Comparison of ENCODE assay signal across 18 cellular contexts in the genomic region with DNA sequence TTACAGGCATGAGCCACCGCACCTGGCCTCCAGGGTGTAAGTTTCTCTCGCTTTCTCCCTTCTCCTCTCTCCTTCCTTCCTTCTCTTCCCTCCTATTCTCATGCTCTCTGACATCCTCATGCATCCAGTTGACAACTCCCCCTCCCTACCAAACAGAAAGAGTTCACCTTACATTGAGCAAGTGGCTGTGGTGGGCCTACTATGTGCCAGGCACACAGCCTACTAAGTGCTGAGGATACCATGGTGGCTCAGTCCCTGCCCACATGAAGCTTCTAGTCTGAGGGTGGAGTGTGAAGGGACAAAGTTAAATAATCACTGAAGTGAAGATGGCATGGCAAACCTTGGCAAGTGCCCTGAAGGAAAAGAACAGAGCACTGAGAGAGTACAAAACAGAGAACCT. TPM values are rescaled to one million over a fixed set of nuclear protein-coding genes. Genes with fewer than 3 reads are reported as not detected.
DNase-seq lines count a peak whose midpoint lies in the region; ATAC-seq, FAIRE-seq and TF ChIP-seq lines count a peak whose summit lies in the region.
"Had no signal": no experiment of that assay in that cellular context is flagged by ENCODE, and none has a peak within 500 bp of the region (broad histone marks: within the 10 kb centered on the region; RNA-seq: fewer than 3 reads in every experiment).

No MANE protein-coding gene starts in this region.

- H3K27me3 ChIP-seq in HepG2 (ENCODE audit: control insufficient read depth in 1 of 2, insufficient read depth in 2 of 2, low read length in 2 of 2): peaks cover 0 to 1% of the 10 kb centered on the region in 2 experiments; a peak in 1 of 5 replicates
- H3K27me3 ChIP-seq in right lobe of liver: no peaks in the 10 kb centered on the region
- H3K27me3 ChIP-seq in K562 (ENCODE audit: control insufficient read depth in 2 of 2, insufficient read depth in 2 of 2, low read length in 2 of 2): peaks cover 21 to 47% of the 10 kb centered on the region in 2 experiments
- no peaks in the 10 kb centered on the region for H3K27me3 ChIP-seq in neural progenitor cell

- ATAC-seq in HepG2: no peak
- ATAC-seq in right lobe of liver: no peak
- no peak for ATAC-seq in K562
- ATAC-seq in natural killer cell: no peak
- ATAC-seq: CD8-positive, alpha-beta T cell had no signal

- POLR2A ChIA-PET in HepG2 (lab: Yijun Ruan, JAX) (interaction anchor here (1.3 kb wide), 1 partner anchor 12 kb away, joined by 4 read pairs; no protein-coding TSS in a partner anchor), K562 (lab: Yijun Ruan, JAX) (no interaction called here)

- 95% methylated on average over 2 of the region's 2 CpGs for WGBS in HepG2 (ENCODE audit: low lambda C conversion rate)
- WGBS in right lobe of liver (ENCODE audit: insufficient coverage, low coverage, low lambda C conversion rate, missing lambda C conversion rate): 88% methylated on average over 2 of the region's 2 CpGs
- WGBS in K562 (ENCODE audit: insufficient coverage, low coverage, missing lambda C conversion rate): 18% methylated on average over 2 of the region's 2 CpGs

- H3K4me1 ChIP-seq in HepG2 (ENCODE audit: insufficient read depth, low read length): peaks cover 64% of the 10 kb centered on the region
- no peaks in the 10 kb centered on the region for H3K4me1 ChIP-seq in right lobe of liver
- no peaks in the 10 kb centered on the region for H3K4me1 ChIP-seq in K562 (replicated peaks in 1 of 2; ENCODE audit: control insufficient read depth in 2 of 2, insufficient read depth in 2 of 2, low read length in 2 of 2)
- H3K4me1 ChIP-seq in neural progenitor cell: peaks cover 9% of the 10 kb centered on the region

- no TSS peak for BruUV-seq in HepG2 (replicated peaks; lab: Mats Ljungman, UMichigan)
- no TSS peak for BruUV-seq in K562 (replicated peaks; lab: Mats Ljungman, UMichigan)

- H4K20me1 ChIP-seq in HepG2 (ENCODE audit: insufficient read depth, low read length) (no peaks in the 10 kb centered on the region), K562 (replicated peaks; ENCODE audit: control insufficient read depth, insufficient read depth, low read length) (peaks cover 3% of the 10 kb centered on the region), neural progenitor cell (ENCODE audit: low read depth) (no peaks in the 10 kb centered on the region)
- H4K20me1 ChIP-seq: BLaER1 had no signal

- H3K9ac ChIP-seq in HepG2 (ENCODE audit: insufficient read depth, low read depth, low read length) (no peak overlapping the region), K562 (ENCODE audit: insufficient read depth in 1 of 2, low read depth in 2 of 2, low read length in 2 of 2) (no peak overlapping the region), neural progenitor cell (no peak overlapping the region)
- H3K9ac ChIP-seq: BLaER1, GM23248 had no signal

- in situ Hi-C loops in HepG2 (cut with HindIII; ENCODE audit: extremely low pct_ligation_motif_present, low pct_unique_long_range_greater_than_20kb): no loop called here
- in situ Hi-C loops in K562 (cut with MboI): no loop called here

- H3F3A ChIP-seq in neural progenitor cell (ENCODE audit: low read depth): peaks cover 4% of the 10 kb centered on the region

- TF ChIP-seq RAD21 in HepG2 (CRISPR knock-in tag; IDR thresholded peaks at IDR 0.05): no peak
- TF ChIP-seq RAD21 in K562 (CRISPR knock-in tag; conservative IDR thresholded peaks at IDR 0.05 in 1 of 2, IDR thresholded peaks at IDR 0.05 in 1 of 2): no peak

- TF ChIP-seq CTCF in HepG2 (CRISPR knock-in tag; IDR thresholded peaks at IDR 0.05) (no peak), right lobe of liver (IDR thresholded peaks at IDR 0.05) (no peak), K562 (IDR thresholded peaks at IDR 0.05 in 2 of 3, conservative IDR thresholded peaks at IDR 0.05 in 1 of 3; ENCODE audit: insufficient read depth in 2 of 3, low read depth in 1 of 3, low read length in 3 of 3) (no peak), neural progenitor cell (IDR thresholded peaks at IDR 0.05) (no peak), natural killer cell (IDR thresholded peaks at IDR 0.05) (no peak)

- no peaks in the 10 kb centered on the region for H3K9me3 ChIP-seq in HepG2 (ENCODE audit: low read length)
- no peaks in the 10 kb centered on the region for H3K9me3 ChIP-seq in right lobe of liver
- H3K9me3 ChIP-seq in K562 (replicated peaks; ENCODE audit: control insufficient read depth, insufficient read depth, low read depth, low read length): no peaks in the 10 kb centered on the region; the same call in 1 of the 2 replicates
- H3K9me3 ChIP-seq in neural progenitor cell (ENCODE audit: low read depth): no peaks in the 10 kb centered on the region
- H3K9me3 ChIP-seq: BLaER1, Caco-2 had no signal

- H3K79me2 ChIP-seq in HepG2 (ENCODE audit: insufficient read depth, low read length): no peaks in the 10 kb centered on the region
- H3K79me2 ChIP-seq in K562 (ENCODE audit: control insufficient read depth, insufficient read depth, low read length): no peaks in the 10 kb centered on the region
- no peaks in the 10 kb centered on the region for H3K79me2 ChIP-seq in neural progenitor cell (ENCODE audit: low read depth)

- H3K36me3 ChIP-seq in HepG2 (replicated peaks in 1 of 2; ENCODE audit: control insufficient read depth in 1 of 2, insufficient read depth in 2 of 2, low read length in 2 of 2): no peaks in the 10 kb centered on the region
- H3K36me3 ChIP-seq in right lobe of liver: no peaks in the 10 kb centered on the region
- no peaks in the 10 kb centered on the region for H3K36me3 ChIP-seq in K562 (ENCODE audit: control insufficient read depth, insufficient read depth, low read length)
- no peaks in the 10 kb centered on the region for H3K36me3 ChIP-seq in neural progenitor cell
- H3K36me3 ChIP-seq: BLaER1 had no signal

- DNase-seq in HepG2 (ENCODE audit: low spot score) (no peak), right lobe of liver (no peak), K562 (ENCODE audit: extremely low read depth in 1 of 4, low spot score in 3 of 4) (no peak), neural progenitor cell (ENCODE audit: low spot score) (no peak), ureter (ENCODE audit: low spot score) (no peak), natural killer cell (no peak)
- DNase-seq: Caco-2; CD4-positive, CD25-positive, alpha-beta regulatory T cell; CD8-positive, alpha-beta T cell; DMS153; DND-41; GM23248; H9 had no signal

- peak overlapping the region; percentile 42 for H3K4me3 Mint-ChIP-seq in neural progenitor cell
- H3K4me3 Mint-ChIP-seq in natural killer cell: no peak overlapping the region
- H3K4me3 Mint-ChIP-seq: B cell; CD4-positive, CD25-positive, alpha-beta regulatory T cell; CD8-positive, alpha-beta T cell had no signal

- no peaks in the 10 kb centered on the region for H3K36me3 Mint-ChIP-seq in neural progenitor cell
- no peaks in the 10 kb centered on the region for H3K36me3 Mint-ChIP-seq in natural killer cell
- H3K36me3 Mint-ChIP-seq: CD4-positive, CD25-positive, alpha-beta regulatory T cell; CD8-positive, alpha-beta T cell had no signal

- FAIRE-seq in HepG2 (lab: Jason Lieb, UNC): no peak
- FAIRE-seq in K562 (lab: Jason Lieb, UNC): no peak
- FAIRE-seq: G401.6, GM19239 had no signal

- peaks cover 9% of the 10 kb centered on the region for H3K4me1 Mint-ChIP-seq in neural progenitor cell
- no peaks in the 10 kb centered on the region for H3K4me1 Mint-ChIP-seq in natural killer cell
- H3K4me1 Mint-ChIP-seq: B cell; CD4-positive, CD25-positive, alpha-beta regulatory T cell had no signal

- intact Hi-C loops in HepG2 (cut with micrococcal nuclease; ENCODE audit: unreplicated experiment): no loop called here
- intact Hi-C loops in right lobe of liver (cut with DNase I): loop anchor here in 1 of 2 donors (10.0 kb wide), 1 partner anchor 64 kb away; no protein-coding TSS in a partner anchor
- intact Hi-C loops in K562 (cut with micrococcal nuclease): no loop called here
- intact Hi-C loops in natural killer cell (cut with micrococcal nuclease): no loop called here

- TF ChIP-seq POLR2A in HepG2 (IDR thresholded peaks at IDR 0.05; ENCODE audit: insufficient read depth in 1 of 2, low read depth in 2 of 2, low read length in 2 of 2) (no peak), right lobe of liver (IDR thresholded peaks at IDR 0.05) (no peak), K562 (conservative IDR thresholded peaks at IDR 0.05) (no peak)

- no peak overlapping the region for H3K4me3 ChIP-seq in HepG2 (replicated peaks in 1 of 3; ENCODE audit: insufficient read depth in 1 of 3, low read depth in 2 of 3, low read length in 3 of 3)
- H3K4me3 ChIP-seq in right lobe of liver: no peak overlapping the region
- H3K4me3 ChIP-seq in K562: no peak overlapping the region
- H3K4me3 ChIP-seq in neural progenitor cell: no peak overlapping the region
- H3K4me3 ChIP-seq: BLaER1, GM23248 had no signal

- H2AFZ ChIP-seq in HepG2 (ENCODE audit: low read length) (no peak overlapping the region), K562 (ENCODE audit: low read depth, low read length) (no peak overlapping the region), neural progenitor cell (replicated peaks) (no peak overlapping the region)
- H2AFZ ChIP-seq: GM23248 had no signal

- H3K27ac Mint-ChIP-seq in neural progenitor cell (no peak overlapping the region), natural killer cell (no peak overlapping the region)
- H3K27ac Mint-ChIP-seq: B cell; CD4-positive, CD25-positive, alpha-beta regulatory T cell; CD8-positive, alpha-beta T cell; H9 had no signal

- H3K9me3 Mint-ChIP-seq in neural progenitor cell (no peaks in the 10 kb centered on the region), natural killer cell (no peaks in the 10 kb centered on the region)
- H3K9me3 Mint-ChIP-seq: CD8-positive, alpha-beta T cell; H9 had no signal

- H3K27me3 Mint-ChIP-seq in neural progenitor cell (ENCODE audit: insufficient read depth, low read depth) (peaks cover 19% of the 10 kb centered on the region), natural killer cell (ENCODE audit: low read depth in 2 of 2) (peaks cover 12 to 14% of the 10 kb centered on the region in 2 donors)

- H3K9me1 ChIP-seq in K562 (ENCODE audit: control insufficient read depth, insufficient read depth, low read length): no peaks in the 10 kb centered on the region

- H3K4me2 ChIP-seq in HepG2 (ENCODE audit: low read depth, low read length) (no peak overlapping the region), K562 (ENCODE audit: insufficient read depth, low read length) (no peak overlapping the region), neural progenitor cell (no peak overlapping the region)
- H3K4me2 ChIP-seq: BLaER1 had no signal

- CTCF ChIA-PET in HepG2 (lab: Yijun Ruan, JAX; ENCODE audit: low intra/inter-chr PET ratio, low total read pairs): no interaction called here
- CTCF ChIA-PET in K562 (lab: Yijun Ruan, JAX; ENCODE audit: low intra/inter-chr PET ratio): no interaction called here

- TF ChIP-seq EP300 in HepG2 (IDR thresholded peaks at IDR 0.05; ENCODE audit: low read depth in 2 of 2, low read length in 2 of 2) (no peak), HepG2 (CRISPR knock-in tag; IDR thresholded peaks at IDR 0.05; ENCODE audit: borderline replicate concordance) (no peak), K562 (IDR thresholded peaks at IDR 0.05; ENCODE audit: low read length) (no peak)

- H3K27ac ChIP-seq in HepG2 (ENCODE audit: extremely low read length, insufficient read depth, low read length) (no peak overlapping the region), right lobe of liver (no peak overlapping the region), K562 (ENCODE audit: extremely low read depth, low read depth, low read length) (no peak overlapping the region), neural progenitor cell (no peak overlapping the region)
- H3K27ac ChIP-seq: BLaER1, C4-2B, GM23248 had no signal

RNA-seq across cellular contexts. Expression of a gene that starts 9.6 kb away (rescaled TPM):
- total RNA-seq in HepG2 (2016; rRNA removed; fragmentation: Illumina TruSeq; extraction: Trizol) (2.3 and 3.9 TPM in 2 replicates), right lobe of liver (1 to 10 TPM in 2 of 6 experiments, under 1 TPM in 4; 0.33 to 5.5 (median 0.79) TPM), K562 (2014; rRNA removed) (0.08 TPM in 1 of 2 replicates, not detected in the other), K562 (2014; rRNA removed; fragmentation: Illumina TruSeq; extraction: Trizol) (not detected in 2 replicates), K562 (2015; rRNA removed; fragmentation: Illumina TruSeq; extraction: Trizol) (0.04 TPM in 2 replicates), K562 (2021) (0.13 and 0.16 TPM in 2 replicates), neural progenitor cell (ENCODE audit: low replicate concordance) (1.1 and 4.6 TPM in 2 replicates), ureter (2.7 TPM), natural killer cell (under 1 TPM; 0.18 to 0.48 (median 0.38) TPM)
- total RNA-seq in HepG2 (2016; cell fraction: cytosol; rRNA removed; fragmentation: Illumina TruSeq; extraction: Trizol; ENCODE audit: low read depth): 0.61 and 0.88 TPM in 2 replicates
- total RNA-seq in HepG2 (2016; cell fraction: insoluble cytoplasmic fraction; rRNA removed; fragmentation: Illumina TruSeq; extraction: Trizol): 2.1 and 3.9 TPM in 2 replicates
- total RNA-seq in HepG2 (2016; cell fraction: membrane; rRNA removed; fragmentation: Illumina TruSeq; extraction: Trizol): 2.2 and 2.4 TPM in 2 replicates
- 4.9 and 6.5 TPM in 2 replicates for total RNA-seq in HepG2 (2016; cell fraction: nucleus; rRNA removed; fragmentation: Illumina TruSeq; extraction: Trizol)
- polyA plus RNA-seq in HepG2 (2011; rRNA removed) (2.6 and 3.3 TPM in 2 replicates), K562 (2011; rRNA removed) (0.07 TPM in 2 replicates), K562 (2014; fragmentation: Illumina TruSeq; extraction: Trizol) (0.04 and 0.11 TPM in 2 replicates), K562 (2014; fragmentation: Nextera tagmentation; extraction: Ambion mirVana) (not detected), K562 (2014; rRNA removed) (0.03 and 0.07 TPM in 2 replicates)
- 1.5 and 2.1 TPM in 2 replicates for polyA plus RNA-seq in HepG2 (2011; cell fraction: cytosol; rRNA removed)
- 12.4 and 14.2 TPM in 2 replicates for polyA plus RNA-seq in HepG2 (2011; cell fraction: nucleus; rRNA removed)
- polyA plus RNA-seq in HepG2 (2012): 2.6 and 5.3 TPM in 2 replicates
- polyA plus RNA-seq in HepG2 (2016; cell fraction: cytosol; fragmentation: Illumina TruSeq; extraction: Trizol; ENCODE audit: low read depth): 0.45 and 0.67 TPM in 2 replicates
- polyA plus RNA-seq in HepG2 (2016; cell fraction: insoluble cytoplasmic fraction; fragmentation: Illumina TruSeq; extraction: Trizol; ENCODE audit: low read depth): 2.5 and 3.0 TPM in 2 replicates
- 1.5 and 1.9 TPM in 2 replicates for polyA plus RNA-seq in HepG2 (2016; cell fraction: membrane; fragmentation: Illumina TruSeq; extraction: Trizol; ENCODE audit: low read depth)
- polyA plus RNA-seq in HepG2 (2016; cell fraction: nucleus; fragmentation: Illumina TruSeq; extraction: Trizol; ENCODE audit: insufficient read depth, low read depth): 14.4 and 14.8 TPM in 2 replicates
- polyA minus RNA-seq in HepG2 (2011; rRNA and poly(A)+ RNA removed; ENCODE audit: low replicate concordance): 2.0 and 8.0 TPM in 2 replicates
- polyA minus RNA-seq in HepG2 (2011; cell fraction: cytosol; rRNA and poly(A)+ RNA removed): 2.2 and 3.0 TPM in 2 replicates
- polyA minus RNA-seq in HepG2 (2011; cell fraction: nucleus; rRNA and poly(A)+ RNA removed): 4.6 TPM in 2 replicates
- 0.16 and 1.5 TPM in 2 replicates for total RNA-seq in K562 (2011; cell fraction: chromatin; rRNA removed; ENCODE audit: low replicate concordance)
- total RNA-seq in K562 (2011; cell fraction: nucleolus; rRNA removed): 0.66 and 0.67 TPM in 2 replicates
- 0.22 and 0.84 TPM in 2 replicates for total RNA-seq in K562 (2011; cell fraction: nucleoplasm; rRNA removed)
- 0.09 and 0.22 TPM in 2 replicates for polyA plus RNA-seq in K562 (2011; cell fraction: cytosol; rRNA removed)
- 0.18 and 0.51 TPM in 2 replicates for polyA plus RNA-seq in K562 (2011; cell fraction: nucleus; rRNA removed)
- polyA plus RNA-seq in K562 (2012): 0.09 and 0.14 TPM in 2 replicates
- 0.06 and 0.21 TPM in 2 replicates for polyA minus RNA-seq in K562 (2011; rRNA and poly(A)+ RNA removed)
- 0.18 and 0.29 TPM in 2 replicates for polyA minus RNA-seq in K562 (2011; cell fraction: cytosol; rRNA and poly(A)+ RNA removed)
- 0.22 and 0.67 TPM in 2 replicates for polyA minus RNA-seq in K562 (2011; cell fraction: nucleus; rRNA and poly(A)+ RNA removed)
- total RNA-seq: B cell had no signal
